In the genomic region with DNA sequence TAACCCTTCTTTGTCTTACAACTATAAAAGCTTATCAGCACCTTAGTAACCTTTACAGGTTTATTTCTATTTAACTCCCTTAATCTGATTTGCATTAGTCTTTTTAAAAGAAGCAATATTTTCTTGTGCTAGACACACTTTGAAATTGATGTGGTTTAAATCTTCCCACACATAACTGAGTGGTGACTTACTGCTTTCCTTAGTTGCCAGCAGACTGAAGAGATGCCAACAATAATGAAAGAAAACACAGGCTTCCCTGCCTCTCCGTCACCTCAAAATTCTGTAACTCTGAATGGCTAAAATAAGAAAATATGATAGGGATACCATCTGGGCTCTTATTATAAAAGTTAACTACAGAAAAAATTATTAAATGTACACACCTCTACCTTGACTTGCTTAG, we compare ENCODE assay signal across 21 cellular contexts.
DNase-seq lines count a peak whose midpoint lies in the region; ATAC-seq lines count a peak whose summit lies in the region.
"Had no signal": no experiment of that assay in that cellular context is flagged by ENCODE, and none has a peak within 500 bp of the region (broad histone marks: within the 10 kb centered on the region; RNA-seq: fewer than 3 reads in every experiment).

No MANE protein-coding gene starts in this region.

- DNase-seq in Daoy (ENCODE audit: low read depth) (peak; percentile 62), RPMI7951 (ENCODE audit: low read depth) (peak; percentile 40), fibroblast of gingiva (ENCODE audit: low read depth) (peak; percentile 60), skeletal muscle cell (ENCODE audit: low read depth) (peak; percentile 39), cerebellar cortex (ENCODE audit: low spot score) (no peak), SHP77 treated with DMSO at 0.1 percent for 48 hours (lab: John Stamatoyannopoulos, UW) (no peak)
- DNase-seq: activated CD4-positive, alpha-beta T cell treated with anti-CD3 and anti-CD28 coated beads, Interleukin-2, amount 50 U/mL, for 48 hours; activated naive CD4-positive, alpha-beta T cell treated with anti-CD3 and anti-CD28 coated beads, Interleukin-2, amount 10 ng/mL, durations not matched to agents 7 days and 5 days; activated T-cell treated with anti-CD3 and anti-CD28 coated beads, Interleukin-2, amount 50 U/mL, for 1 hour; DMS 273 treated with DMSO at 0.1 percent for 48 hours; foreskin keratinocyte; NCI-H1694; occipital lobe; right cardiac atrium; stimulated activated CD4-positive, alpha-beta T cell treated with anti-CD3 and anti-CD28 coated beads, Interleukin-2, amount 100 ng/mL, for 24 hours; T-cell had no signal

- no peak overlapping the region for H3K4me3 ChIP-seq in skeletal muscle cell (ENCODE audit: low read depth, low read length)
- H3K4me3 ChIP-seq: BLaER1 treated with 17β-estradiol and CSF1 and Interleukin-3, amounts not matched to agents 10 nM and 100 nM; HAP-1; vagina had no signal

- no peak for ATAC-seq in HG03442 (IDR thresholded peaks at IDR 0.05; ENCODE audit: unreplicated experiment)
- no peak for ATAC-seq in GM18517 (IDR thresholded peaks at IDR 0.05; ENCODE audit: unreplicated experiment)
- ATAC-seq: foreskin keratinocyte, right cardiac atrium, T-cell had no signal

Comparison
In these comparisons a context has a peak if more than half of its experiments do, and no peak if none do; other contexts are left out.
1. DNase-seq: peak in Daoy (single experiment), RPMI7951 (single experiment), fibroblast of gingiva (single experiment) and skeletal muscle cell (single experiment); none in cerebellar cortex (single experiment) and SHP77 treated with DMSO at 0.1 percent for 48 hours (single experiment).